ENCODE assay signal across 20 cellular contexts in the genomic region with DNA sequence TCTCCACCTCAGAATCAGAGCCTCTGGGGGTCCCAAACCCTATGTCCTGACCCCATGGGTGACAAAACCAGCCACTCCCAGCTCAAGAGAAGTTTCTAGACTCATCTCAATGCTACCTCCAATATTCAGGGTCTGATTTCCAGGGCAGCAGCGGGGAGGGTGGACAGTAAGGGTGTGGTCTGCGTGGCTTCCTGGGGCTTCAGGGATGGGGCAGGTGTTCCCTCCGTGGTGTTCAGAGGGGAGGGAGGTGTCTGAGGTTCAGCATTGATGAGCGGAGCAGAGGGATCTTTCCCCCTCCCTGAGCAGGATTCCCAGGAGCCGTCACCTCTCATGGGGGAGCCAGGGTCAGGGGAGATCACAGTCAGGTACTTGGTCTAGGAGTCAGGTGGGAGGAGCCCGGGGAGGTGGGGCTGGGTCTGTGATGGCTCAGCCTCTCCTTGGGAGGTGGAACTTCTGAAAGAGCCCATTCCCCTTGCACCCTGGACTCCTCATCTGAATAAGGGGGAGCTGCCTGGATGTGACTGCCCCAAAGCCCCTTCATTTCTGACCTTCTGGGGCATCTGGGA. TPM values are rescaled to one million over a fixed set of nuclear protein-coding genes. Genes with fewer than 3 reads are reported as not detected.
DNase-seq lines count a peak whose midpoint lies in the region; ATAC-seq and TF ChIP-seq lines count a peak whose summit lies in the region.
"Had no signal": no experiment of that assay in that cellular context is flagged by ENCODE, and none has a peak within 500 bp of the region (broad histone marks: within the 10 kb centered on the region; RNA-seq: fewer than 3 reads in every experiment).

No MANE protein-coding gene starts in this region.

- H4K8ac ChIP-seq in IMR-90 (ENCODE audit: low read depth in 2 of 2, low read length in 2 of 2) = no peak overlapping the region

- DNase-seq in IMR-90 (no peak), iPS-NIHi11 (ENCODE audit: low spot score) (peak; percentile 47), NK-92 (lab: John Stamatoyannopoulos, UW; ENCODE audit: unreplicated experiment) (no peak)
- no peak for DNase-seq in activated CD8-positive, alpha-beta T cell treated with anti-CD3 and anti-CD28 coated beads for 36 hours
- DNase-seq in activated CD4-positive, alpha-beta T cell treated with anti-CD3 and anti-CD28 coated beads, Interleukin-2, amount 10 ng/mL, durations not matched to agents 24 days and 14 days = no peak
- DNase-seq: 8988T; CD4-positive, alpha-beta memory T cell; GF-D8; HCEC 1CT; NCI-H1092 treated with DMSO at 0.1 percent for 48 hours; NCI-H2081; NCI-H2171 treated with DMSO at 0.1 percent for 48 hours; NCI-H446; NCI-H69; NK-92 treated with Interleukin-12 subunit alpha and Interleukin-12 subunit beta, amount 100 ng/mL, for 24 hours had no signal

- H3K36me3 Mint-ChIP-seq in activated CD8-positive, alpha-beta T cell treated with anti-CD3 and anti-CD28 coated beads for 36 hours (ENCODE audit: low read depth) = no peaks in the 10 kb centered on the region
- H3K36me3 Mint-ChIP-seq in activated CD4-positive, alpha-beta T cell treated with anti-CD3 and anti-CD28 coated beads, Interleukin-2, amount 10 ng/mL, durations not matched to agents 24 days and 14 days (ENCODE audit: low read depth) = no peaks in the 10 kb centered on the region
- H3K36me3 Mint-ChIP-seq: CD4-positive, alpha-beta memory T cell had no signal

- no peak overlapping the region for H4K5ac ChIP-seq in IMR-90 (ENCODE audit: low read depth, low read length)

- H3K4me1 Mint-ChIP-seq in activated CD8-positive, alpha-beta T cell treated with anti-CD3 and anti-CD28 coated beads for 36 hours (ENCODE audit: low read depth) = peaks cover 3% of the 10 kb centered on the region
- H3K4me1 Mint-ChIP-seq in activated CD4-positive, alpha-beta T cell treated with anti-CD3 and anti-CD28 coated beads, Interleukin-2, amount 10 ng/mL, durations not matched to agents 24 days and 14 days = peaks cover 16% of the 10 kb centered on the region
- H3K4me1 Mint-ChIP-seq: CD4-positive, alpha-beta memory T cell had no signal

- no peak overlapping the region for H2AK9ac ChIP-seq in IMR-90 (replicated peaks; ENCODE audit: low read depth, low read length, poor library complexity)

- H3K9me3 Mint-ChIP-seq in activated CD8-positive, alpha-beta T cell treated with anti-CD3 and anti-CD28 coated beads for 36 hours = peaks cover 2% of the 10 kb centered on the region
- H3K9me3 Mint-ChIP-seq in activated CD4-positive, alpha-beta T cell treated with anti-CD3 and anti-CD28 coated beads, Interleukin-2, amount 10 ng/mL, durations not matched to agents 24 days and 14 days = peaks cover 6% of the 10 kb centered on the region

- no peak overlapping the region for H2BK20ac ChIP-seq in IMR-90 (ENCODE audit: low read depth, low read length)

- TF ChIP-seq RAD21 in IMR-90 (IDR thresholded peaks at IDR 0.05; ENCODE audit: low read length) = no peak

- H2BK5ac ChIP-seq in IMR-90 (ENCODE audit: low read depth, low read length, poor library complexity, severe bottlenecking) = no peak overlapping the region

- H3K4me3 ChIP-seq in BLaER1 = no peak overlapping the region
- H3K4me3 ChIP-seq in IMR-90 (ENCODE audit: insufficient read depth, low read depth, low read length) = no peak overlapping the region
- peak overlapping the region in 1 of 2 experiments; percentile 78 for H3K4me3 ChIP-seq in neutrophil (ENCODE audit: low read depth in 1 of 2, low read length in 1 of 2)

- no peak overlapping the region for H2AK5ac ChIP-seq in IMR-90 (ENCODE audit: low read depth, low read length)

- H2BK120ac ChIP-seq in IMR-90 (ENCODE audit: low read depth, low read length) = no peak overlapping the region

- H3K4ac ChIP-seq in IMR-90 (ENCODE audit: low read depth, low read length) = no peak overlapping the region

- no peak for TF ChIP-seq CTCF in IMR-90 (conservative IDR thresholded peaks at IDR 0.05; ENCODE audit: low read depth, low read length)
- TF ChIP-seq CTCF in neutrophil (IDR thresholded peaks at IDR 0.05) = no peak
- TF ChIP-seq CTCF in activated CD8-positive, alpha-beta T cell treated with anti-CD3 and anti-CD28 coated beads for 36 hours (IDR thresholded peaks at IDR 0.05) = no peak

- H3K36me3 ChIP-seq in BLaER1 (peaks cover 39% of the 10 kb centered on the region), IMR-90 (ENCODE audit: control insufficient read depth, insufficient read depth, low read length) (no peaks in the 10 kb centered on the region), neutrophil (peaks cover 46% of the 10 kb centered on the region)

- no peak overlapping the region for H3K27ac Mint-ChIP-seq in activated CD8-positive, alpha-beta T cell treated with anti-CD3 and anti-CD28 coated beads for 36 hours
- H3K27ac Mint-ChIP-seq in activated CD4-positive, alpha-beta T cell treated with anti-CD3 and anti-CD28 coated beads, Interleukin-2, amount 10 ng/mL, durations not matched to agents 24 days and 14 days = no peak overlapping the region
- H3K27ac Mint-ChIP-seq: B cell had no signal

- no peak overlapping the region for H3K14ac ChIP-seq in IMR-90 (replicated peaks; ENCODE audit: low read depth, low read length)

- H3K56ac ChIP-seq in IMR-90 (ENCODE audit: extremely low read depth, insufficient read depth, low read length) = no peak overlapping the region

- no peak overlapping the region for H3K23ac ChIP-seq in IMR-90 (ENCODE audit: low read depth, low read length)

- no peak for TF ChIP-seq POLR2A in IMR-90 (IDR thresholded peaks at IDR 0.05; ENCODE audit: low read depth, low read length)

- H3K27me3 ChIP-seq in BLaER1 (no peaks in the 10 kb centered on the region), IMR-90 (ENCODE audit: control insufficient read depth, insufficient read depth, low read length) (no peaks in the 10 kb centered on the region), neutrophil (no peaks in the 10 kb centered on the region)

- in situ Hi-C loops in IMR-90 (cut with MboI; ENCODE audit: low sequenced_read_pairs) = loop anchor here (5.0 kb wide), 1 partner anchor 279 kb away; no protein-coding TSS in a partner anchor

- H4K20me1 ChIP-seq in BLaER1 = peaks cover 11% of the 10 kb centered on the region; the same call in 1 of the 2 replicates
- H4K20me1 ChIP-seq in IMR-90 (ENCODE audit: insufficient read depth, low read length) = no peaks in the 10 kb centered on the region

- H3K27me3 Mint-ChIP-seq in activated CD8-positive, alpha-beta T cell treated with anti-CD3 and anti-CD28 coated beads for 36 hours = peaks cover 25% of the 10 kb centered on the region
- peaks cover 10% of the 10 kb centered on the region for H3K27me3 Mint-ChIP-seq in activated CD4-positive, alpha-beta T cell treated with anti-CD3 and anti-CD28 coated beads, Interleukin-2, amount 10 ng/mL, durations not matched to agents 24 days and 14 days

- BruUV-seq in IMR-90 (replicated peaks; lab: Mats Ljungman, UMichigan) = no TSS peak

- H3K18ac ChIP-seq in IMR-90 (ENCODE audit: low read depth, low read length) = no peak overlapping the region

- no peak overlapping the region for H4K91ac ChIP-seq in IMR-90 (ENCODE audit: insufficient read depth, low read depth, low read length)

- H3K9ac ChIP-seq in BLaER1 (no peak overlapping the region), IMR-90 (ENCODE audit: low read depth, low read length) (no peak overlapping the region)

- no peak overlapping the region for H3K4me3 Mint-ChIP-seq in activated CD8-positive, alpha-beta T cell treated with anti-CD3 and anti-CD28 coated beads for 36 hours
- H3K4me3 Mint-ChIP-seq in activated CD4-positive, alpha-beta T cell treated with anti-CD3 and anti-CD28 coated beads, Interleukin-2, amount 10 ng/mL, durations not matched to agents 24 days and 14 days = no peak overlapping the region
- H3K4me3 Mint-ChIP-seq: B cell; CD4-positive, alpha-beta memory T cell had no signal

- POLR2A ChIA-PET in IMR-90 (lab: Charles Lee; ENCODE audit: unreplicated experiment) = no interaction called here
- POLR2A ChIA-PET in activated CD8-positive, alpha-beta T cell treated with anti-CD3 and anti-CD28 coated beads for 36 hours (lab: Charles Lee) = no interaction called here

- H3K9me3 ChIP-seq in BLaER1 = peaks cover 23% of the 10 kb centered on the region
- peaks cover 27% of the 10 kb centered on the region for H3K9me3 ChIP-seq in IMR-90 (ENCODE audit: control insufficient read depth, insufficient read depth, low read length)
- no peaks in the 10 kb centered on the region for H3K9me3 ChIP-seq in neutrophil

- WGBS in IMR-90 (ENCODE audit: extremely low coverage in 2 of 2, insufficient read length in 1 of 2), 2 experiments = no CpG with 5 or more reads among the region's 6 CpGs

- peak overlapping the region; percentile 45 for H3K4me2 ChIP-seq in BLaER1
- no peak overlapping the region for H3K4me2 ChIP-seq in IMR-90 (ENCODE audit: low read depth, low read length)

- H3K27ac ChIP-seq in BLaER1 (peak overlapping the region; percentile 49; the same call in 1 of the 2 replicates), IMR-90 (ENCODE audit: insufficient read depth, low read length) (no peak overlapping the region), neutrophil (peak overlapping the region; percentile 99)

- H3K4me1 ChIP-seq in BLaER1 = peaks cover 60% of the 10 kb centered on the region
- H3K4me1 ChIP-seq in IMR-90 (ENCODE audit: control insufficient read depth, insufficient read depth, low read length) = no peaks in the 10 kb centered on the region
- peaks cover 65 to 66% of the 10 kb centered on the region in 2 experiments for H3K4me1 ChIP-seq in neutrophil (ENCODE audit: control insufficient read depth in 1 of 2, insufficient read depth in 1 of 2, low read depth in 1 of 2, low read length in 1 of 2)

- no peak for ATAC-seq in IMR-90 (ENCODE audit: low read depth)
- no peak for ATAC-seq in activated CD8-positive, alpha-beta T cell treated with anti-CD3 and anti-CD28 coated beads for 36 hours
- no peak for ATAC-seq in GM21447 (IDR thresholded peaks at IDR 0.05; ENCODE audit: unreplicated experiment)
- ATAC-seq: Right ventricle myocardium inferior had no signal

- peak overlapping the region; percentile 14 for H2AFZ ChIP-seq in IMR-90 (replicated peaks; ENCODE audit: low read length, poor library complexity)

- CTCF ChIA-PET in IMR-90 (lab: Yijun Ruan, JAX) = no interaction called here
- CTCF ChIA-PET in activated CD8-positive, alpha-beta T cell treated with anti-CD3 and anti-CD28 coated beads for 36 hours (lab: Charles Lee) = no interaction called here

- dilution Hi-C loops in IMR-90 (cut with HindIII; ENCODE audit: low sequenced_read_pairs, unreplicated experiment) = no loop called here

- no peaks in the 10 kb centered on the region for H3K79me1 ChIP-seq in IMR-90 (ENCODE audit: low read depth in 1 of 2, low read length in 2 of 2)

- no peaks in the 10 kb centered on the region for H3K9me1 ChIP-seq in IMR-90 (ENCODE audit: insufficient read depth, low read length)

- intact Hi-C loops in IMR-90 (cut with micrococcal nuclease) = no loop called here
- intact Hi-C loops in activated CD8-positive, alpha-beta T cell treated with anti-CD3 and anti-CD28 coated beads for 36 hours (cut with micrococcal nuclease) = no loop called here
- intact Hi-C loops in activated CD4-positive, alpha-beta T cell treated with anti-CD3 and anti-CD28 coated beads, Interleukin-2, amount 10 ng/mL, durations not matched to agents 24 days and 14 days (cut with micrococcal nuclease) = no loop called here

- H2BK15ac ChIP-seq in IMR-90 (ENCODE audit: low read depth, low read length) = no peak overlapping the region

RNA-seq across cellular contexts. Expression of a gene that starts 2.9 kb away (rescaled TPM):
- total RNA-seq in IMR-90 (2012; rRNA removed) = not detected in 2 replicates
- polyA plus RNA-seq in IMR-90 (2012; rRNA removed) = not detected in 2 replicates
- not detected in 2 replicates for polyA plus RNA-seq in IMR-90 (2012; cell fraction: cytosol; rRNA removed)
- not detected in 2 replicates for polyA plus RNA-seq in IMR-90 (2012; cell fraction: nucleus; rRNA removed; ENCODE audit: low replicate concordance)
- total RNA-seq in activated CD8-positive, alpha-beta T cell treated with anti-CD3 and anti-CD28 coated beads for 36 hours = not detected
- not detected in 2 replicates for total RNA-seq in activated CD4-positive, alpha-beta T cell treated with anti-CD3 and anti-CD28 coated beads, Interleukin-2, amount 10 ng/mL, durations not matched to agents 24 days and 14 days
- polyA plus RNA-seq: CD4-positive, alpha-beta memory T cell had no signal

RNA-seq across cellular contexts. Expression of a gene that starts 16.9 kb away (rescaled TPM):
- total RNA-seq in IMR-90 (2012; rRNA removed) = not detected in 2 replicates
- polyA plus RNA-seq in IMR-90 (2012; rRNA removed) = not detected in 2 replicates
- polyA plus RNA-seq in IMR-90 (2012; cell fraction: cytosol; rRNA removed) = not detected in 2 replicates
- not detected in 2 replicates for polyA plus RNA-seq in IMR-90 (2012; cell fraction: nucleus; rRNA removed; ENCODE audit: low replicate concordance)
- not detected for total RNA-seq in activated CD8-positive, alpha-beta T cell treated with anti-CD3 and anti-CD28 coated beads for 36 hours
- total RNA-seq in activated CD4-positive, alpha-beta T cell treated with anti-CD3 and anti-CD28 coated beads, Interleukin-2, amount 10 ng/mL, durations not matched to agents 24 days and 14 days = not detected in 2 replicates
- total RNA-seq: B cell; CD4-positive, alpha-beta memory T cell had no signal
- polyA plus RNA-seq: CD4-positive, alpha-beta memory T cell had no signal

RNA-seq across cellular contexts. Expression of a gene that starts 53.8 kb away (rescaled TPM):
- total RNA-seq in IMR-90 (2012; rRNA removed) = not detected in 2 replicates
- polyA plus RNA-seq in IMR-90 (2012; rRNA removed) = not detected in 2 replicates
- not detected in 2 replicates for polyA plus RNA-seq in IMR-90 (2012; cell fraction: cytosol; rRNA removed)
- not detected in 2 replicates for polyA plus RNA-seq in IMR-90 (2012; cell fraction: nucleus; rRNA removed; ENCODE audit: low replicate concordance)
- 1 to 10 TPM; 1.2 to 1.6 TPM for total RNA-seq in activated CD8-positive, alpha-beta T cell treated with anti-CD3 and anti-CD28 coated beads for 36 hours
- 0.33 TPM in 1 of 2 replicates, not detected in the other for total RNA-seq in activated CD4-positive, alpha-beta T cell treated with anti-CD3 and anti-CD28 coated beads, Interleukin-2, amount 10 ng/mL, durations not matched to agents 24 days and 14 days
